In genomic region chr7:38796636-38797501, GRCh38 we compare ENCODE assay signal across 8 cellular contexts.
DNase-seq lines count a peak whose midpoint lies in the region; ATAC-seq, FAIRE-seq and TF ChIP-seq lines count a peak whose summit lies in the region.

No MANE protein-coding gene starts in this region.

- peak; percentile 55 for ATAC-seq in body of pancreas
- no peak for ATAC-seq in HG02623 (IDR thresholded peaks at IDR 0.05; ENCODE audit: unreplicated experiment)

- 26 to 30% methylated on average over 8 of the region's 8 CpGs for WGBS in body of pancreas, 2 donors

- H3K4me1 ChIP-seq in body of pancreas (no peaks in the 10 kb centered on the region), keratinocyte (ENCODE audit: control insufficient read depth, extremely low read depth, insufficient read depth, low read length) (peaks cover 3% of the 10 kb centered on the region)

- dilution Hi-C loops in keratinocyte (cut with MboI; ENCODE audit: extremely low pct_ligation_motif_present, low sequenced_read_pairs) = no loop called here

- H3K27me3 ChIP-seq in MG63 (no peaks in the 10 kb centered on the region), body of pancreas (no peaks in the 10 kb centered on the region), keratinocyte (ENCODE audit: control insufficient read depth, extremely low read depth, insufficient read depth, low read length) (no peaks in the 10 kb centered on the region)

- no peak overlapping the region for H2AFZ ChIP-seq in keratinocyte (ENCODE audit: control insufficient read depth, low read length)

- H3K79me2 ChIP-seq in keratinocyte (ENCODE audit: control insufficient read depth, insufficient read depth, low read length) = no peaks in the 10 kb centered on the region

- peak; percentile 49 to 88 (median 78) for TF ChIP-seq CTCF in body of pancreas (IDR thresholded peaks at IDR 0.05)
- peak in 2 of 3 experiments; percentile 46 to 66 for TF ChIP-seq CTCF in keratinocyte (optimal IDR thresholded peaks at IDR 0.05 in 1 of 3, IDR thresholded peaks at IDR 0.05 in 1 of 3, conservative IDR thresholded peaks at IDR 0.05 in 1 of 3; ENCODE audit: extremely low read depth in 1 of 3, insufficient read depth in 2 of 3, low read length in 3 of 3)

- H3K9ac ChIP-seq in SK-N-MC (ENCODE audit: insufficient read length) (no peak overlapping the region), keratinocyte (ENCODE audit: control insufficient read depth, extremely low read depth, insufficient read depth, low read length) (no peak overlapping the region)

- H3K27ac ChIP-seq in SK-N-MC (no peak overlapping the region), body of pancreas (no peak overlapping the region), keratinocyte (ENCODE audit: control insufficient read depth, insufficient read depth, low read length) (no peak overlapping the region)

- peak; percentile 63 for FAIRE-seq in keratinocyte (lab: Jason Lieb, UNC)

- H3K36me3 ChIP-seq in MG63 (no peaks in the 10 kb centered on the region), SK-N-MC (ENCODE audit: insufficient read depth, low read length) (no peaks in the 10 kb centered on the region), body of pancreas (replicated peaks in 1 of 2; ENCODE audit: insufficient read depth in 1 of 2, low read depth in 2 of 2) (no peaks in the 10 kb centered on the region), keratinocyte (ENCODE audit: control insufficient read depth in 2 of 2, extremely low read depth in 1 of 2, insufficient read depth in 2 of 2, low read length in 2 of 2) (peaks cover 0 to 5% of the 10 kb centered on the region in 2 experiments)

- TF ChIP-seq POLR2A in body of pancreas (IDR thresholded peaks at IDR 0.05) = no peak

- H3K4me2 ChIP-seq in keratinocyte (ENCODE audit: control insufficient read depth, extremely low read depth, insufficient read depth, low read depth, low read length) = no peak overlapping the region

- H3K9me1 ChIP-seq in keratinocyte (ENCODE audit: control insufficient read depth, extremely low read depth, insufficient read depth, low read length) = no peaks in the 10 kb centered on the region

- intact Hi-C loops in body of pancreas (cut with DNase I) = loop anchor here (10.0 kb wide), 1 partner anchor 128 kb away; no protein-coding TSS in a partner anchor

- H4K20me1 ChIP-seq in keratinocyte (ENCODE audit: control insufficient read depth, extremely low read depth, insufficient read depth, low read length) = no peaks in the 10 kb centered on the region

- H3K4me3 ChIP-seq in MG63 = no peak overlapping the region
- no peak overlapping the region for H3K4me3 ChIP-seq in SK-N-MC
- no peak overlapping the region for H3K4me3 ChIP-seq in body of pancreas
- no peak overlapping the region for H3K4me3 ChIP-seq in keratinocyte (ENCODE audit: control insufficient read depth in 2 of 3, extremely low read depth in 1 of 3, insufficient read depth in 2 of 3, low read depth in 1 of 3, low read length in 3 of 3)

- DNase-seq in NCI-H1436 (lab: John Stamatoyannopoulos, UW) = peak; percentile 23
- no peak for DNase-seq in NCI-H1436 treated with DMSO at 0.1 percent for 48 hours (lab: John Stamatoyannopoulos, UW)
- DNase-seq in MG63 = peak; percentile 16
- peak; percentile 40 for DNase-seq in SK-N-MC (ENCODE audit: low read depth, low spot score)
- peak; percentile 57 to 72 (median 67) for DNase-seq in body of pancreas
- peak; percentile 1 for DNase-seq in keratinocyte (ENCODE audit: low read depth, low spot score)
- peak; percentile 22 to 37 for DNase-seq in stimulated activated CD4-positive, alpha-beta T cell treated with anti-CD3 and anti-CD28 coated beads, Interleukin-2, amount 100 ng/mL, for 48 hours

- H3K9me3 ChIP-seq in MG63 = no peaks in the 10 kb centered on the region
- no peaks in the 10 kb centered on the region for H3K9me3 ChIP-seq in SK-N-MC (ENCODE audit: low read depth, low read length)
- H3K9me3 ChIP-seq in body of pancreas = no peaks in the 10 kb centered on the region
- H3K9me3 ChIP-seq in keratinocyte (ENCODE audit: control insufficient read depth, low read depth, low read length) = no peaks in the 10 kb centered on the region
